In the genomic region with DNA sequence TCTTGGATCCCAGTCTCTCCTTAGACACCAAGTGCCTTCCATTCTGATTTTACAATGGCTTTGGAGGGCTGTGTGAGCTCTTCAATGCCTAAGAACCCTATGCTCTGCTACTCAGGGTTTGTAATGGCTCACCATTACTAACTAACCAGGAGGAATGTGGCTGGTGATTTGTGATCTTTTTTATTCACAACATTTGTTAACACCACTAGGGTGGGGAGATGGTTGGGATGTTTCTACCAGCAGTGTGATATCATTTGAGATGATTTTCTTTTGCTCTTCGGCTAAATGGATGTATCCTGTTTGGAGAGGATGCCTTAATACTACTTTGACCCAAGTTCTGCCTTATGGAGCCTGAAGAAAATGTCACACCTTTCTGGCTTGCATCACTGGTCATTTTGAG, we compare ENCODE assay signal across 26 cellular contexts. TPM values are rescaled to one million over a fixed set of nuclear protein-coding genes. Genes with fewer than 3 reads are reported as not detected.
"Had no signal": no experiment of that assay in that cellular context is flagged by ENCODE, and none has a peak within 500 bp of the region (broad histone marks: within the 10 kb centered on the region; RNA-seq: fewer than 3 reads in every experiment).

No MANE protein-coding gene starts in this region.

- H3K9ac ChIP-seq: neural progenitor cell had no signal

- DNase-seq: cortex of kidney; dorsolateral prefrontal cortex; effector CD8-positive, alpha-beta T cell; heart left ventricle; hippocampal formation; nucleus accumbens; ovary; right cardiac atrium; stimulated activated CD4-positive, alpha-beta T cell treated with anti-CD3 and anti-CD28 coated beads, Interleukin-4, amount 100 ng/mL, for 1 hour; stimulated activated CD8-positive, alpha-beta memory T cell treated with anti-CD3 and anti-CD28 coated beads, Interleukin-4, amount 100 ng/mL, for 48 hours; stimulated activated naive CD8-positive, alpha-beta T cell treated with anti-CD3 and anti-CD28 coated beads, Interleukin-15, amount 100 ng/mL, for 72 hours; testis; upper lobe of right lung had no signal

- H3K27ac ChIP-seq: dorsolateral prefrontal cortex, heart left ventricle, neural progenitor cell, ovary, testis, tibial nerve, upper lobe of right lung, vagina had no signal

- H2AFZ ChIP-seq: neural progenitor cell had no signal

- H3K4me3 ChIP-seq: dorsolateral prefrontal cortex, heart left ventricle, neural progenitor cell, ovary, testis, tibial nerve, upper lobe of right lung, vagina had no signal

- H3K36me3 ChIP-seq: heart left ventricle, neural progenitor cell, ovary, tibial nerve, upper lobe of right lung, vagina had no signal

- H3K4me2 ChIP-seq: neural progenitor cell had no signal

- H3K4me1 ChIP-seq: heart left ventricle, neural progenitor cell, testis, tibial nerve, upper lobe of right lung, vagina had no signal

- H3K9me3 ChIP-seq: ovary, testis, vagina had no signal

- ATAC-seq: heart left ventricle; natural killer cell treated with Interleukin-12 subunit alpha and Interleukin-12 subunit beta and Interleukin-15 and Interleukin-18, amount 100 ng/mL, for 72 hours; right cardiac atrium; stimulated activated effector memory CD8-positive, alpha-beta T cell treated with anti-CD3 and anti-CD28 coated beads, Interleukin-12 subunit alpha, Interleukin-12 subunit beta, amount 100 ng/mL, for 72 hours; stimulated activated naive CD8-positive, alpha-beta T cell treated with anti-CD3 and anti-CD28 coated beads, Interleukin-15, amount 100 ng/mL, for 72 hours; upper lobe of right lung had no signal

- H3K27me3 ChIP-seq: dorsolateral prefrontal cortex, heart left ventricle, neural progenitor cell, ovary, testis, tibial nerve, upper lobe of right lung, vagina had no signal

RNA-seq across cellular contexts. Expression of a gene that starts 40.4 kb away (rescaled TPM):
- total RNA-seq: glomerular endothelial cell; kidney epithelial cell; liver; lung microvascular endothelial cell; mesenteric fat pad; mononuclear cell; natural killer cell treated with Interleukin-12 subunit alpha and Interleukin-12 subunit beta and Interleukin-15 and Interleukin-18, amount 100 ng/mL, for 72 hours; subcutaneous adipose tissue; tibial nerve; upper lobe of right lung; vagina had no signal
- polyA plus RNA-seq: esophagus, liver, ovary had no signal
